15 cellular contexts compared by ENCODE assay signal in the genomic region with DNA sequence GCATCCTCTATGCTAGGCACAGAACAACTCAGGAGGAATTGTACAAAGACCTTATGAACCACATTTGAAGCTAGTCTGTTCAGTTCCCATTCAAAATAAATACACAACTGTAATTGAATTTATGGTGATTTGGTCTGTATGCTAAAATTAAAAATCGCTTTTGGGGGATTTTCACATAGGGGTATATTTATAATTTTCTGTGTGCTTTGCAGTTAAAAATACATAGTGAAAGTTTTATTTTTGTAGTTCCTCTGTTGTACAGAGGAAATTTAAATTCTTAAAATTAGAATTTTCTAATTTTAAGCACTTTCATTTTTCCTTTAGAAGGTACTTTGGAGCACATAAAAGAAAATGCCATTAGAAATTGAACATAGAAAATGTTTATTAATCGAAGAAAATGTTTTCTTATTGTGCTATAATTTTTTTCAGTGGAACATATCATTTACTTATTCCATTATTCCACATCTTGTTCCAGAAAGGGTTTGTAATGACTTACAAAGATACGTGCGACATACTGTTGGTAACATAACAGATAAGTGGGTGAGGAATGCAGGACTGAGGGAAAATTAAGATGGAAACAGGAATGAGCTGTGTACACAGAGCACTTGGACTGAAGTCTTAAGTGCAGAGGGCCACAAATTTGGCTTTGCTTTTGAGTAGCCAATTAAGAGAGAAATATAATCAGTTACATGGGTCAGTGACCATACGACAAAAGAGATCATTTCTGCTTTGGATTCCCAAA. TPM values are rescaled to one million over a fixed set of nuclear protein-coding genes. Genes with fewer than 3 reads are reported as not detected.
DNase-seq lines count a peak whose midpoint lies in the region; ATAC-seq and TF ChIP-seq lines count a peak whose summit lies in the region.
"Had no signal": no experiment of that assay in that cellular context is flagged by ENCODE, and none has a peak within 500 bp of the region (broad histone marks: within the 10 kb centered on the region; RNA-seq: fewer than 3 reads in every experiment).

No MANE protein-coding gene starts in this region.

- peak overlapping the region; percentile 53 for H3K4me2 ChIP-seq in DOHH2 (ENCODE audit: low read length)
- peak overlapping the region; percentile 43 for H3K4me2 ChIP-seq in Karpas-422 (ENCODE audit: low read depth, low read length, poor library complexity, severe bottlenecking)

- H3K36me3 ChIP-seq in DOHH2 (ENCODE audit: control insufficient read depth, low read length): peaks cover 27% of the 10 kb centered on the region
- H3K36me3 ChIP-seq in Karpas-422 (ENCODE audit: insufficient read depth, low read length): no peaks in the 10 kb centered on the region
- H3K36me3 ChIP-seq in psoas muscle (ENCODE audit: insufficient read depth in 1 of 2, low read depth in 1 of 2): peaks cover 0 to 9% of the 10 kb centered on the region in 2 donors
- H3K36me3 ChIP-seq: upper lobe of left lung had no signal

- H3K27me3 ChIP-seq in DOHH2 (ENCODE audit: control insufficient read depth, low read length) (no peaks in the 10 kb centered on the region), Karpas-422 (ENCODE audit: low read length) (no peaks in the 10 kb centered on the region), psoas muscle (ENCODE audit: insufficient read depth in 3 of 3, low read length in 2 of 3) (no peaks in the 10 kb centered on the region)
- H3K27me3 ChIP-seq: SJSA1, upper lobe of left lung had no signal

- no peaks in the 10 kb centered on the region for H3K9me3 ChIP-seq in DOHH2 (ENCODE audit: control insufficient read depth, insufficient read depth, low read length)
- no peaks in the 10 kb centered on the region for H3K9me3 ChIP-seq in Karpas-422 (ENCODE audit: low read length)
- H3K9me3 ChIP-seq in psoas muscle: no peaks in the 10 kb centered on the region
- H3K9me3 ChIP-seq: SJSA1, upper lobe of left lung had no signal

- H3K4me1 ChIP-seq in DOHH2 (ENCODE audit: control insufficient read depth, low read length) (peaks cover 86% of the 10 kb centered on the region), Karpas-422 (ENCODE audit: low read length) (peaks cover 39% of the 10 kb centered on the region), psoas muscle (peaks cover 49% of the 10 kb centered on the region)

- H3K9ac ChIP-seq in Karpas-422 (ENCODE audit: low read length): peak overlapping the region; percentile 16

- TF ChIP-seq CTCF in DOHH2 (IDR thresholded peaks at IDR 0.05; ENCODE audit: low read depth, low read length, poor library complexity, severe bottlenecking) (no peak), fibroblast of pulmonary artery (IDR thresholded peaks at IDR 0.05; ENCODE audit: low read length, missing control alignments) (no peak), psoas muscle (IDR thresholded peaks at IDR 0.05) (no peak)

- H3K79me2 ChIP-seq in DOHH2 (ENCODE audit: control insufficient read depth, low read length): peaks cover 99% of the 10 kb centered on the region
- peaks cover 99% of the 10 kb centered on the region for H3K79me2 ChIP-seq in Karpas-422 (ENCODE audit: low read length)

- 63 to 83% (median 75%) methylated on average over 5 of the region's 5 CpGs for WGBS in psoas muscle, 3 donors

- no peak overlapping the region for H2AFZ ChIP-seq in Karpas-422 (ENCODE audit: low read length)

- H3K27ac ChIP-seq in DOHH2 (ENCODE audit: low read depth, low read length) (no peak overlapping the region), Karpas-422 (ENCODE audit: low read length) (peak overlapping the region; percentile 50), psoas muscle (peak overlapping the region; percentile 64)
- H3K27ac ChIP-seq: SJSA1 had no signal

- H3F3A ChIP-seq in DOHH2 (ENCODE audit: control insufficient read depth, insufficient read depth): peaks cover 9% of the 10 kb centered on the region; the same call in 1 of the 2 replicates

- H3K9me2 ChIP-seq in DOHH2 (replicated peaks; ENCODE audit: control insufficient read depth, low read length) (no peaks in the 10 kb centered on the region), Karpas-422 (replicated peaks; ENCODE audit: insufficient read depth, low read length) (no peaks in the 10 kb centered on the region)

- peaks cover 19% of the 10 kb centered on the region; the same call in 1 of the 2 replicates for H4K20me1 ChIP-seq in DOHH2 (ENCODE audit: control insufficient read depth, insufficient read depth, low read depth, low read length)
- no peaks in the 10 kb centered on the region for H4K20me1 ChIP-seq in Karpas-422 (ENCODE audit: insufficient read depth, low read depth, low read length)

- intact Hi-C loops in psoas muscle (cut with DNase I): loop anchor here (5.0 to 10.0 kb wide), 2 partner anchors 93 to 190 kb away; no protein-coding TSS in a partner anchor

- no peak for ATAC-seq in psoas muscle
- ATAC-seq: esophagus mucosa had no signal

- H3K4me3 ChIP-seq in DOHH2 (ENCODE audit: low read length): peak overlapping the region; percentile 36
- peak overlapping the region; percentile 27; the same call in 1 of the 2 replicates for H3K4me3 ChIP-seq in Karpas-422 (ENCODE audit: low read length)
- H3K4me3 ChIP-seq in fibroblast of pulmonary artery (replicated peaks; ENCODE audit: low read depth, low read length): no peak overlapping the region
- no peak overlapping the region for H3K4me3 ChIP-seq in psoas muscle
- H3K4me3 ChIP-seq: SJSA1, upper lobe of left lung had no signal

- no peak for DNase-seq in Karpas-422
- DNase-seq in fibroblast of pulmonary artery (ENCODE audit: low read depth): peak; percentile 20
- no peak for DNase-seq in psoas muscle
- DNase-seq in NCI-H2107 treated with DMSO at 0.1 percent for 48 hours (lab: John Stamatoyannopoulos, UW; ENCODE audit: unreplicated experiment): no peak
- DNase-seq in middle frontal gyrus (ENCODE audit: extremely low spot score, low spot score): no peak
- no peak for DNase-seq in kidney tubule cell (ENCODE audit: low spot score)
- DNase-seq in HPDE6-E6E7 (ENCODE audit: extremely low spot score): no peak
- DNase-seq: activated CD4-positive, alpha-beta T cell treated with anti-CD3 and anti-CD28 coated beads, Interleukin-2, amount 50 U/mL, for 4 hours; activated T-cell treated with anti-CD3 and anti-CD28 coated beads, Interleukin-2, amount 50 U/mL, for 48 hours; GOT3; stimulated activated CD4-positive, alpha-beta T cell treated with anti-CD3 and anti-CD28 coated beads, Interleukin-4, amount 100 ng/mL, for 1 hour; upper lobe of left lung had no signal

RNA-seq across cellular contexts. Expression of a gene that starts 7.0 kb away (rescaled TPM):
- total RNA-seq in Karpas-422 (2014; rRNA removed; shearing (Covaris generic); ENCODE audit: low replicate concordance): 17.8 and 26.1 TPM in 2 replicates
- total RNA-seq in psoas muscle: 10 to 100 TPM; 18.1 to 20.3 (median 18.6) TPM
- polyA plus RNA-seq in psoas muscle: 10 to 100 TPM; 12.0 to 23.2 (median 19.5) TPM

Comparison
In these comparisons a context has a peak if more than half of its experiments do, and no peak if none do; other contexts are left out.
1. H3K4me3 ChIP-seq: peak in DOHH2 (single experiment) and Karpas-422 (single experiment); none in fibroblast of pulmonary artery (single experiment) and psoas muscle (single experiment).